Comparison of ENCODE assay signal across 8 cellular contexts in the genomic region with DNA sequence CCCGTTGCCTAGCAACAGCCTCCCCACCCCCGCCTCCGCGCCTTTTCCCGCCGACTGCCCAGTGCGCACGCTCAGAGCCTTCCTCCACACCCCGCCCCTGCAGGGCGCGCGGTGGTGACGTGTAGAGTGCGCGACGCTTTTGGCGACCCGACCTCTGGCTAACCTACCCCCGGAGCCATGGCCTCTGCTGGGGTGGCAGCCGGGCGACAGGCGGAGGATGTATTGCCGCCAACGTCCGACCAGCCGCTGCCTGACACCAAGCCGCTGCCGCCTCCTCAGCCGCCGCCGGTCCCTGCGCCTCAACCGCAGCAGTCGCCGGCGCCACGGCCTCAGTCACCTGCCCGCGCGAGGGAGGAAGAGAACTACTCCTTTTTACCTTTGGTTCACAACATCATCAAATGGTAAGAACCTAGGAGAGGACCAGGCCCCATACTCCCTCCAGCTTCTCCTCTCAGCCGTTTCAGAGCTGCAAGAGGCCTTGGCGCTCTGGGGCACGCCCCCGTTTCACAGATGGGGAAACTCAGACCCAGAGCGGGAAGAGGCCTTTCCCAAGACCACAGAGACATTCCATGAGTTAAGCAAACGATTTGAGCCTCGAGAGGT. TPM values are rescaled to one million over a fixed set of nuclear protein-coding genes. Genes with fewer than 3 reads are reported as not detected.
A peak's percentile ranks its signal among the peaks of the same experiment; 100 is the strongest.
DNase-seq lines count a peak whose midpoint lies in the region; ATAC-seq and TF ChIP-seq lines count a peak whose summit lies in the region.

A gene with protein sequence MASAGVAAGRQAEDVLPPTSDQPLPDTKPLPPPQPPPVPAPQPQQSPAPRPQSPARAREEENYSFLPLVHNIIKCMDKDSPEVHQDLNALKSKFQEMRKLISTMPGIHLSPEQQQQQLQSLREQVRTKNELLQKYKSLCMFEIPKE (plus strand): TSS at position 136 of the 603 bp plus-strand sequence. CDS start 42 bp downstream, at position 178.

- peak within 1 kb of the TSS; percentile 91 for H3K27ac Mint-ChIP-seq in HFFc6

- H3K4me3 Mint-ChIP-seq in HFFc6, result peak within 1 kb of the TSS; percentile 97

- no peak for TF ChIP-seq EP300 in ovary (IDR thresholded peaks at IDR 0.05)

- no peaks in the 10 kb centered on the region for H3K36me3 ChIP-seq in ovary
- no peaks in the 10 kb centered on the region for H3K36me3 ChIP-seq in thoracic aorta

- H3K27ac ChIP-seq in ovary (peak within 1 kb of the TSS; percentile 70 to 72), thoracic aorta (peak within 1 kb of the TSS; percentile 78 to 90)

- intact Hi-C loops in Right ventricle myocardium inferior (cut with DNase I) (loop anchor here (2.0 to 5.0 kb wide), 4 partner anchors 16 to 120 kb away; no protein-coding TSS in a partner anchor), ovary (cut with DNase I) (no loop called here)

- H3K4me3 ChIP-seq in ovary (peak within 1 kb of the TSS; percentile 99), thoracic aorta (peak within 1 kb of the TSS; percentile 94)

- H3K27me3 ChIP-seq in ovary (no peaks in the 10 kb centered on the region), thoracic aorta (replicated peaks; ENCODE audit: insufficient read depth) (no peaks in the 10 kb centered on the region)

- H3K36me3 Mint-ChIP-seq in HFFc6 (ENCODE audit: low read depth), result peaks cover 4% of the 10 kb centered on the region; the same call in 1 of the 2 replicates

- 0 to 1% (median 0%) methylated on average over 45 to 47 of the region's 47 CpGs for WGBS in ovary, 3 donors

- peak; percentile 55 for TF ChIP-seq POLR2A in ovary (IDR thresholded peaks at IDR 0.05)

- H3K9me3 ChIP-seq in ovary, result no peaks in the 10 kb centered on the region
- H3K9me3 ChIP-seq in thoracic aorta, result no peaks in the 10 kb centered on the region

- ATAC-seq in Right ventricle myocardium inferior, result peak; percentile 98
- peak; percentile 90 for ATAC-seq in thoracic aorta (ENCODE audit: insufficient number of reproducible peaks, low FRiP score, low read depth)

- TF ChIP-seq CTCF in HFFc6 (IDR thresholded peaks at IDR 0.05), result no peak
- no peak for TF ChIP-seq CTCF in ovary (IDR thresholded peaks at IDR 0.05)
- TF ChIP-seq CTCF in thoracic aorta (IDR thresholded peaks at IDR 0.05), result no peak

- H3K27me3 Mint-ChIP-seq in HFFc6 (ENCODE audit: insufficient read depth), result peaks cover 28% of the 10 kb centered on the region

- no peaks in the 10 kb centered on the region for H3K9me3 Mint-ChIP-seq in HFFc6

- H3K4me1 ChIP-seq in ovary (ENCODE audit: insufficient read depth) (peaks cover 3% of the 10 kb centered on the region), thoracic aorta (ENCODE audit: control insufficient read depth in 1 of 2, low read depth in 2 of 2) (peaks cover 5 to 29% of the 10 kb centered on the region in 2 donors)

- peaks cover 32% of the 10 kb centered on the region for H3K4me1 Mint-ChIP-seq in HFFc6 (ENCODE audit: low read depth)

- DNase-seq in ELF-1 (ENCODE audit: low read depth, low spot score) (peak; percentile 95), HFFc6 (peak; percentile 73), NCI-H128 (lab: John Stamatoyannopoulos, UW; ENCODE audit: unreplicated experiment) (peak; percentile 70), SW480 (ENCODE audit: low spot score) (peak; percentile 87), Right ventricle myocardium inferior (ENCODE audit: missing footprints) (peak; percentile 97), ovary (peak; percentile 91 to 96 (median 95)), thoracic aorta (ENCODE audit: low spot score) (peak; percentile 77)
- DNase-seq in activated naive CD8-positive, alpha-beta T cell treated with anti-CD3 and anti-CD28 coated beads, Interleukin-2, amount 50 U/mL, for 16 hours (ENCODE audit: low read depth, low spot score), result peak; percentile 89

RNA-seq across cellular contexts. Expression of the gene that starts here (rescaled TPM):
- total RNA-seq in HFFc6 (2021; fragmentation: NEBNext Ultra II Directional; extraction: Animal tissue kit (Norgen Biotek cat#: 25700)), result 1 to 10 TPM; 7.0 to 9.0 (median 7.9) TPM
- total RNA-seq in Right ventricle myocardium inferior, result 40.4 TPM
- 10 to 100 TPM; 12.5 to 15.7 (median 14.1) TPM for total RNA-seq in ovary
- 10 to 100 TPM; 11.5 to 13.8 TPM for polyA plus RNA-seq in ovary
- 10 to 100 TPM in 1 of 2 donors, 1 to 10 TPM in 1; 6.6 to 15.2 TPM for total RNA-seq in thoracic aorta

Comparison
In these comparisons a context has a peak if more than half of its experiments do, and no peak if none do; other contexts are left out.
1. Peak in every context shown above with its lines: DNase-seq, ATAC-seq, H3K4me3 ChIP-seq and H3K27ac ChIP-seq.